In the genomic region with DNA sequence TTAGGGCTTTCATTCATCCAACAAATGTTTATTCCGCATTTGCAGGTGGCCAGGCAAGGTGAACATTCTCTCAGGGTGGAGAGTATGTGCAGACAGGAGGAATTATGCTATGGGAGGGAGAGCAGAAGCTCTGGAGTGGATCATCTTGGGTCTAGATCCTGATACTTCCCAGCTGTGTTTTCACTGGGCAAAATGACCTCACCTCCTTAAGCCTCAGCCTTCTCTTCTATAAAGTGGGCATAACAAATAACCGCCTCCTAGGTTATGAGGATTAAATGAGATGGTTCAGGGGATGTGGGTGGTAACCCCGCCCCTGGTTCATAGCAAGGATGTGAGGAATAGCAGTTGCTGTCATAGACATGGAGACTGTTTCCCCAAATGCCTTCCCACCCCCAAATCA, we compare ENCODE assay signal across 12 cellular contexts. TPM values are rescaled to one million over a fixed set of nuclear protein-coding genes. Genes with fewer than 3 reads are reported as not detected.
A peak's percentile ranks its signal among the peaks of the same experiment; 100 is the strongest.
DNase-seq lines count a peak whose midpoint lies in the region; ATAC-seq and TF ChIP-seq lines count a peak whose summit lies in the region.
"Had no signal": no experiment of that assay in that cellular context is flagged by ENCODE, and none has a peak within 500 bp of the region (broad histone marks: within the 10 kb centered on the region; RNA-seq: fewer than 3 reads in every experiment).

No MANE protein-coding gene starts in this region.

- no peak for DNase-seq in left ventricle myocardium inferior
- no peak for DNase-seq in right cardiac atrium
- DNase-seq in NCI-H2107 (lab: John Stamatoyannopoulos, UW) = no peak
- no peak for DNase-seq in sciatic nerve (ENCODE audit: low spot score)
- DNase-seq in mesenteric fat pad (ENCODE audit: low spot score) = no peak
- DNase-seq: activated CD4-positive, alpha-beta T cell treated with anti-CD3 and anti-CD28 coated beads for 4 hours; Kasumi-1; stimulated activated naive CD4-positive, alpha-beta T cell had no signal

- TF ChIP-seq CTCF in left ventricle myocardium inferior (IDR thresholded peaks at IDR 0.05; ENCODE audit: borderline replicate concordance) = no peak

- peak overlapping the region; percentile 86 for H3K27ac ChIP-seq in left ventricle myocardium inferior (replicated peaks)
- no peak overlapping the region for H3K27ac ChIP-seq in right cardiac atrium (ENCODE audit: low read length)
- peak overlapping the region; percentile 95 for H3K27ac ChIP-seq in muscle layer of colon (ENCODE audit: low read depth, low read length)
- H3K27ac ChIP-seq: SJSA1 had no signal

- H3K27me3 ChIP-seq in left ventricle myocardium inferior (ENCODE audit: low read depth) = no peaks in the 10 kb centered on the region
- H3K27me3 ChIP-seq in right cardiac atrium (ENCODE audit: control insufficient read depth, insufficient read depth) = no peaks in the 10 kb centered on the region
- no peaks in the 10 kb centered on the region for H3K27me3 ChIP-seq in endocrine pancreas (ENCODE audit: control insufficient read depth, insufficient read depth, low read length)
- no peaks in the 10 kb centered on the region for H3K27me3 ChIP-seq in muscle layer of colon (ENCODE audit: control insufficient read depth in 1 of 2, insufficient read depth in 2 of 2, low read length in 2 of 2)
- H3K27me3 ChIP-seq: SJSA1 had no signal

- H3K4me1 ChIP-seq in left ventricle myocardium inferior (peaks cover 57% of the 10 kb centered on the region), right cardiac atrium (ENCODE audit: control insufficient read depth, insufficient read depth, low read length) (no peaks in the 10 kb centered on the region), endocrine pancreas (ENCODE audit: control insufficient read depth, insufficient read depth, low read length) (no peaks in the 10 kb centered on the region), muscle layer of colon (ENCODE audit: insufficient read depth, low read length) (peaks cover 36% of the 10 kb centered on the region)

- H3K4me3 ChIP-seq in left ventricle myocardium inferior = peak overlapping the region; percentile 87
- no peak overlapping the region for H3K4me3 ChIP-seq in right cardiac atrium (ENCODE audit: low read length)
- H3K4me3 ChIP-seq in endocrine pancreas (ENCODE audit: control insufficient read depth, insufficient read depth, low read length) = peak overlapping the region; percentile 40
- H3K4me3 ChIP-seq in muscle layer of colon (ENCODE audit: low read depth in 1 of 2, low read length in 2 of 2) = peak overlapping the region in 1 of 2 donors; percentile 70

- peak overlapping the region; percentile 87 for H3K9ac ChIP-seq in endocrine pancreas (ENCODE audit: control insufficient read depth, insufficient read depth, low read length)
- H3K9ac ChIP-seq in muscle layer of colon (ENCODE audit: low read length) = no peak overlapping the region

- no peak for ATAC-seq in right cardiac atrium
- ATAC-seq in HG02981 (IDR thresholded peaks at IDR 0.05; ENCODE audit: unreplicated experiment) = no peak
- ATAC-seq in sciatic nerve = no peak

- intact Hi-C loops in left ventricle myocardium inferior (cut with micrococcal nuclease) = loop anchor here (10.0 kb wide), 1 partner anchor 123 kb away; no protein-coding TSS in a partner anchor
- intact Hi-C loops in right cardiac atrium (cut with DNase I) = loop anchor here in 3 of 4 donors (5.0 to 10.0 kb wide), 2 partner anchors 120 to 153 kb away; no protein-coding TSS in a partner anchor
- intact Hi-C loops in sciatic nerve (cut with DNase I) = no loop called here

- H3K9me3 ChIP-seq in left ventricle myocardium inferior (replicated peaks) = no peaks in the 10 kb centered on the region
- no peaks in the 10 kb centered on the region for H3K9me3 ChIP-seq in right cardiac atrium (ENCODE audit: control insufficient read depth, low read length)
- H3K9me3 ChIP-seq in endocrine pancreas (ENCODE audit: control insufficient read depth, low read length) = no peaks in the 10 kb centered on the region
- no peaks in the 10 kb centered on the region for H3K9me3 ChIP-seq in muscle layer of colon (ENCODE audit: low read length)
- H3K9me3 ChIP-seq: SJSA1 had no signal

- 53% methylated on average over 3 of the region's 3 CpGs for WGBS in right cardiac atrium

- no peaks in the 10 kb centered on the region for H3K36me3 ChIP-seq in left ventricle myocardium inferior
- no peaks in the 10 kb centered on the region for H3K36me3 ChIP-seq in endocrine pancreas (ENCODE audit: control insufficient read depth, insufficient read depth, low read length)
- H3K36me3 ChIP-seq in muscle layer of colon (ENCODE audit: insufficient read depth, low read length) = no peaks in the 10 kb centered on the region

RNA-seq across cellular contexts. Expression of a gene that starts 1.7 kb away (rescaled TPM):
- total RNA-seq in left ventricle myocardium inferior (4.1 TPM), right cardiac atrium (1 to 10 TPM; 3.7 to 5.4 (median 4.6) TPM), sciatic nerve (17.3 TPM), mesenteric fat pad (4.3 TPM)
- 4.3 TPM for polyA plus RNA-seq in right cardiac atrium
